In genomic region chr6:27553123-27553904, GRCh38 we compare ENCODE assay signal across 9 cellular contexts.
DNase-seq lines count a peak whose midpoint lies in the region; ATAC-seq, FAIRE-seq and TF ChIP-seq lines count a peak whose summit lies in the region.
"Had no signal": no experiment of that assay in that cellular context is flagged by ENCODE, and none has a peak within 500 bp of the region (broad histone marks: within the 10 kb centered on the region; RNA-seq: fewer than 3 reads in every experiment).

No MANE protein-coding gene starts in this region.

- H3K9me1 ChIP-seq in K562 (ENCODE audit: control insufficient read depth, insufficient read depth, low read length), result no peaks in the 10 kb centered on the region

- DNase-seq in Calu3 (peak; percentile 75), NCI-H524 treated with DMSO at 0.1 percent for 48 hours (lab: John Stamatoyannopoulos, UW) (peak; percentile 91), K562 (ENCODE audit: extremely low read depth in 1 of 4, low spot score in 3 of 4) (peak; percentile 69 to 94 (median 77)), retinal pigment epithelial cell (ENCODE audit: low read depth) (no peak), testis (no peak), left lobe of liver (ENCODE audit: low spot score) (no peak), MV-4-11 (lab: John Stamatoyannopoulos, UW) (no peak)

- H3K4me1 Mint-ChIP-seq in Calu3 (ENCODE audit: low read depth, unreplicated experiment), result peaks cover 14% of the 10 kb centered on the region

- H3K4me2 ChIP-seq in K562 (ENCODE audit: insufficient read depth, low read length), result peak overlapping the region; percentile 86

- in situ Hi-C loops in K562 (cut with MboI), result no loop called here

- H3K27me3 Mint-ChIP-seq in Calu3 (ENCODE audit: unreplicated experiment), result no peaks in the 10 kb centered on the region

- TF ChIP-seq POLR2A in K562 (conservative IDR thresholded peaks at IDR 0.05) (no peak), testis (IDR thresholded peaks at IDR 0.05) (no peak)

- under 1% methylated on average over 23 of the region's 23 CpGs for WGBS in K562 (ENCODE audit: insufficient coverage, low coverage, missing lambda C conversion rate)
- WGBS in testis, 2 donors, result 4% methylated on average over 23 of the region's 23 CpGs

- POLR2A ChIA-PET in K562 (lab: Yijun Ruan, JAX), result interaction anchor here (0.6 to 3.2 kb wide), 32 partner anchors 7 to 1272 kb away, joined by 3 to 24 read pairs (median 4); a partner anchor contains a TSS

- BruUV-seq in Calu3 (replicated peaks; lab: Mats Ljungman, UMichigan), result TSS peak; percentile 100
- BruUV-seq in K562 (replicated peaks; lab: Mats Ljungman, UMichigan), result TSS peak; percentile 99

- 0 out of 5 replicates have a peak, but pooled peaks cover 0 to 11% of the 10 kb centered on the region in 2 experiments for H3K4me1 ChIP-seq in K562 (replicated peaks in 1 of 2; ENCODE audit: control insufficient read depth in 2 of 2, insufficient read depth in 2 of 2, low read length in 2 of 2)
- no peaks in the 10 kb centered on the region for H3K4me1 ChIP-seq in testis

- peak overlapping the region; percentile 92 for H2AFZ ChIP-seq in K562 (ENCODE audit: low read depth, low read length)

- H3K9me3 Mint-ChIP-seq in Calu3 (ENCODE audit: low read depth, unreplicated experiment), result peaks cover 2% of the 10 kb centered on the region

- no peaks in the 10 kb centered on the region for H3K36me3 ChIP-seq in K562 (ENCODE audit: control insufficient read depth, insufficient read depth, low read length)
- no peaks in the 10 kb centered on the region for H3K36me3 ChIP-seq in testis (ENCODE audit: low read depth, missing control alignments)
- H3K36me3 ChIP-seq: neutrophil had no signal

- FAIRE-seq in K562 (lab: Jason Lieb, UNC), result peak; percentile 86

- CTCF ChIA-PET in Calu3 (lab: Charles Lee) (interaction anchor here (0.8 kb wide), 2 partner anchors 131 to 199 kb away, joined by 3 to 4 read pairs; no protein-coding TSS in a partner anchor), K562 (lab: Yijun Ruan, JAX; ENCODE audit: low intra/inter-chr PET ratio) (no interaction called here)

- H4K20me1 ChIP-seq in K562 (replicated peaks; ENCODE audit: control insufficient read depth, insufficient read depth, low read length), result no peaks in the 10 kb centered on the region

- peak overlapping the region; percentile 95 for H3K27ac Mint-ChIP-seq in Calu3 (ENCODE audit: unreplicated experiment)

- H3K27ac ChIP-seq in K562 (ENCODE audit: extremely low read depth, low read depth, low read length), result peak overlapping the region; percentile 93
- H3K27ac ChIP-seq in testis, result no peak overlapping the region
- H3K27ac ChIP-seq: neutrophil had no signal

- peak overlapping the region; percentile 79 to 93 for H3K9ac ChIP-seq in K562 (ENCODE audit: insufficient read depth in 1 of 2, low read depth in 2 of 2, low read length in 2 of 2)

- H3K27me3 ChIP-seq in K562 (ENCODE audit: control insufficient read depth in 2 of 2, insufficient read depth in 2 of 2, low read length in 2 of 2), result no peaks in the 10 kb centered on the region
- no peaks in the 10 kb centered on the region for H3K27me3 ChIP-seq in testis

- intact Hi-C loops in Calu3 (cut with micrococcal nuclease; ENCODE audit: unreplicated experiment), result no loop called here
- intact Hi-C loops in K562 (cut with micrococcal nuclease), result loop anchor here (2.0 kb wide), 3 partner anchors 35 to 51 kb away; no protein-coding TSS in a partner anchor
- intact Hi-C loops in testis (cut with DNase I; ENCODE audit: low total_unique reads), result no loop called here

- peak overlapping the region; percentile 65 for H3K4me3 Mint-ChIP-seq in Calu3 (ENCODE audit: low read depth, unreplicated experiment)

- H3K36me3 Mint-ChIP-seq in Calu3 (ENCODE audit: insufficient read depth, unreplicated experiment), result peaks cover 12% of the 10 kb centered on the region

- H3K4me3 ChIP-seq in K562 (peak overlapping the region; percentile 52), retinal pigment epithelial cell (ENCODE audit: low read length) (peak overlapping the region; percentile 3), testis (no peak overlapping the region)

- H3K9me3 ChIP-seq in K562 (replicated peaks; ENCODE audit: control insufficient read depth, insufficient read depth, low read depth, low read length) (no peaks in the 10 kb centered on the region), testis (no peaks in the 10 kb centered on the region)
- H3K9me3 ChIP-seq: neutrophil had no signal

- TF ChIP-seq CTCF in Calu3 (IDR thresholded peaks at IDR 0.05; ENCODE audit: unreplicated experiment) (no peak), K562 (IDR thresholded peaks at IDR 0.05 in 2 of 3, conservative IDR thresholded peaks at IDR 0.05 in 1 of 3; ENCODE audit: insufficient read depth in 2 of 3, low read depth in 1 of 3, low read length in 3 of 3) (0 out of 6 replicates have a peak, but pooled peaks of 1 of the 3 experiments have one; percentile 1), retinal pigment epithelial cell (conservative IDR thresholded peaks at IDR 0.05; ENCODE audit: low read depth, low read length) (no peak), testis (IDR thresholded peaks at IDR 0.05) (no peak)

- peak; percentile 16 to 27; a peak in 1 of 4 replicates for TF ChIP-seq RAD21 in K562 (CRISPR knock-in tag; conservative IDR thresholded peaks at IDR 0.05 in 1 of 2, IDR thresholded peaks at IDR 0.05 in 1 of 2)

- peak; percentile 61 for ATAC-seq in GM21717 (IDR thresholded peaks at IDR 0.05; ENCODE audit: unreplicated experiment)
- peak; percentile 83 for ATAC-seq in K562
- no peak for ATAC-seq in left lobe of liver

- no peaks in the 10 kb centered on the region for H3K79me2 ChIP-seq in K562 (ENCODE audit: control insufficient read depth, insufficient read depth, low read length)

- TF ChIP-seq EP300 in K562 (IDR thresholded peaks at IDR 0.05; ENCODE audit: low read length), result peak; percentile 79

TF ChIP-seq in K562, 482 proteins besides CTCF, POLR2A, EP300 and RAD21 (continues in another document):
- TF ChIP-seq MCM7 (IDR thresholded peaks at IDR 0.05) (no peak; a peak in 1 of 4 replicates), MTA3 (IDR thresholded peaks at IDR 0.05; ENCODE audit: borderline replicate concordance) (peak; percentile 95), HMG20A (CRISPR knock-in tag; conservative IDR thresholded peaks at IDR 0.05) (no peak), RBM22 (IDR thresholded peaks at IDR 0.05; ENCODE audit: low read depth, low read length, poor library complexity, severe bottlenecking) (no peak), RBM14 (IDR thresholded peaks at IDR 0.05; ENCODE audit: borderline replicate concordance, insufficient read depth, low read depth, low read length) (no peak), ZNF766 (CRISPR knock-in tag; conservative IDR thresholded peaks at IDR 0.05) (peak; percentile 85), ARNT (IDR thresholded peaks at IDR 0.05) (peak; percentile 79 to 90), E2F3 (CRISPR knock-in tag; IDR thresholded peaks at IDR 0.05) (no peak), ILF3 (IDR thresholded peaks at IDR 0.05; ENCODE audit: borderline replicate concordance) (peak; percentile 91), MTF1 (CRISPR knock-in tag; IDR thresholded peaks at IDR 0.05; ENCODE audit: borderline replicate concordance) (no peak), ZNF79 (CRISPR knock-in tag; IDR thresholded peaks at IDR 0.05; ENCODE audit: low read depth) (peak; percentile 55; the same call in 1 of the 2 replicates), ZNF212 (CRISPR knock-in tag; IDR thresholded peaks at IDR 0.05) (0 out of 2 replicates have a peak, but pooled peaks have one; percentile 19), ZNF253 (CRISPR knock-in tag; conservative IDR thresholded peaks at IDR 0.05) (0 out of 2 replicates have a peak, but pooled peaks have one; percentile 20), TFAP4 (CRISPR knock-in tag; IDR thresholded peaks at IDR 0.05; ENCODE audit: borderline replicate concordance) (0 out of 2 replicates have a peak, but pooled peaks have one; percentile 14), TEAD1 (CRISPR knock-in tag; IDR thresholded peaks at IDR 0.05) (peak; percentile 39 to 77; a peak in 1 of 4 replicates), SREBF2 (CRISPR knock-in tag; IDR thresholded peaks at IDR 0.05) (no peak), ZNF592 (IDR thresholded peaks at IDR 0.05) (peak; percentile 86), GTF2E2 (tag; IDR thresholded peaks at IDR 0.05) (0 out of 2 replicates have a peak, but pooled peaks have one; percentile 21)

Comparison
In these comparisons a context has a peak if more than half of its experiments do, and no peak if none do; other contexts are left out.
1. DNase-seq: peak in Calu3 (single experiment), NCI-H524 treated with DMSO at 0.1 percent for 48 hours (single experiment) and K562 (4 of 4); none in retinal pigment epithelial cell (single experiment), testis (single experiment), left lobe of liver (single experiment) and MV-4-11 (single experiment).
2. H3K4me3 ChIP-seq: peak in K562 (single experiment) and retinal pigment epithelial cell (single experiment); none in testis (0 of 2).